Comparison of ENCODE assay signal across 20 cellular contexts in genomic region chr18:39241534-39241933, GRCh38.
DNase-seq lines count a peak whose midpoint lies in the region; ATAC-seq lines count a peak whose summit lies in the region.
"Had no signal": no experiment of that assay in that cellular context is flagged by ENCODE, and none has a peak within 500 bp of the region (broad histone marks: within the 10 kb centered on the region; RNA-seq: fewer than 3 reads in every experiment).

No MANE protein-coding gene starts in this region.

- DNase-seq in NCI-H748 (lab: John Stamatoyannopoulos, UW; ENCODE audit: unreplicated experiment), result peak; percentile 38
- no peak for DNase-seq in NCI-H748 treated with DMSO at 0.1 percent for 48 hours (lab: John Stamatoyannopoulos, UW)
- DNase-seq in DMS53 (lab: John Stamatoyannopoulos, UW), result peak; percentile 73
- DNase-seq in NCI-H146 (lab: John Stamatoyannopoulos, UW), result peak; percentile 45
- no peak for DNase-seq in left colon
- DNase-seq in HK-2 (ENCODE audit: unreplicated experiment), result no peak
- no peak for DNase-seq in activated CD8-positive, alpha-beta memory T cell treated with anti-CD3 and anti-CD28 coated beads, Interleukin-2, amount 50 U/mL, for 48 hours
- DNase-seq: 8988T; ACHN; AML-193; C1 segment of cervical spinal cord; CD4-positive, CD25-positive, alpha-beta regulatory T cell; CD8-positive, alpha-beta T cell; DMS 273 treated with DMSO at 0.1 percent for 48 hours; DND-41; GM23248; H7; HCEC 1CT had no signal

- ATAC-seq in left colon, result peak; percentile 58
- no peak for ATAC-seq in GM21786 (IDR thresholded peaks at IDR 0.05; ENCODE audit: unreplicated experiment)
- ATAC-seq: A549; CD8-positive, alpha-beta T cell had no signal

- intact Hi-C loops in left colon (cut with DNase I, micrococcal nuclease), result no loop called here

Comparison
In these comparisons a context has a peak if more than half of its experiments do, and no peak if none do; other contexts are left out.
1. DNase-seq: peak in NCI-H748 (single experiment), DMS53 (single experiment) and NCI-H146 (single experiment); none in NCI-H748 treated with DMSO at 0.1 percent for 48 hours (single experiment), left colon (0 of 2), HK-2 (single experiment) and activated CD8-positive, alpha-beta memory T cell treated with anti-CD3 and anti-CD28 coated beads, Interleukin-2, amount 50 U/mL, for 48 hours (single experiment).